15 cellular contexts compared by ENCODE assay signal in genomic region chr6:52499026-52499425, GRCh38.
DNase-seq lines count a peak whose midpoint lies in the region; ATAC-seq and TF ChIP-seq lines count a peak whose summit lies in the region.
"Had no signal": no experiment of that assay in that cellular context is flagged by ENCODE, and none has a peak within 500 bp of the region (broad histone marks: within the 10 kb centered on the region; RNA-seq: fewer than 3 reads in every experiment).

No MANE protein-coding gene starts in this region.

- H3K36me3 ChIP-seq in BLaER1 treated with 17β-estradiol and CSF1 and Interleukin-3, amounts not matched to agents 10 nM and 100 nM, result peaks cover 7 to 45% (median 23%) of the 10 kb centered on the region in 11 experiments; a peak in 20 of 22 replicates
- H3K36me3 ChIP-seq in MM.1S (replicated peaks; ENCODE audit: insufficient read depth, low read length) (0 out of 2 replicates have a peak, but pooled peaks cover 12% of the 10 kb centered on the region), osteoblast (ENCODE audit: insufficient read depth, low read length) (peaks cover 87% of the 10 kb centered on the region)
- H3K36me3 ChIP-seq: cardiac muscle cell had no signal

- H2AFZ ChIP-seq in MM.1S (ENCODE audit: low read length) (no peak overlapping the region), osteoblast (ENCODE audit: low read length) (no peak overlapping the region)

- peaks cover 78% of the 10 kb centered on the region for H3F3A ChIP-seq in MM.1S (ENCODE audit: insufficient read depth, low read length)

- TF ChIP-seq CTCF in MM.1S (IDR thresholded peaks at IDR 0.05; ENCODE audit: low read length), result no peak
- no peak for TF ChIP-seq CTCF in osteoblast (IDR thresholded peaks at IDR 0.05; ENCODE audit: extremely low read depth, low read depth, low read length)

- no peak for ATAC-seq in HG02763 (IDR thresholded peaks at IDR 0.05; ENCODE audit: unreplicated experiment)
- ATAC-seq in HG03280 (IDR thresholded peaks at IDR 0.05; ENCODE audit: unreplicated experiment), result no peak

- DNase-seq in MM.1S, result peak; percentile 35
- DNase-seq in dermis blood vessel endothelial cell, result peak; percentile 46
- DNase-seq in osteoblast (ENCODE audit: insufficient read length, low spot score, missing footprints), result peak; percentile 81
- DNase-seq in HT-29 (ENCODE audit: low spot score), result no peak
- no peak for DNase-seq in NCI-H1436 (lab: John Stamatoyannopoulos, UW)
- DNase-seq: activated CD8-positive, alpha-beta memory T cell treated with anti-CD3 and anti-CD28 coated beads for 24 hours; CD8-positive, alpha-beta memory T cell; H9; hypothalamus; occipital lobe; SJCRH30 had no signal

- peaks cover 81 to 97% (median 93%) of the 10 kb centered on the region in 10 experiments for H3K4me1 ChIP-seq in BLaER1 treated with 17β-estradiol and CSF1 and Interleukin-3, amounts not matched to agents 10 nM and 100 nM
- H3K4me1 ChIP-seq in MM.1S (ENCODE audit: low read length) (peaks cover 75% of the 10 kb centered on the region), osteoblast (ENCODE audit: insufficient read depth, low read length) (peaks cover 37% of the 10 kb centered on the region)

- no peak overlapping the region; a peak in 2 of 20 replicates for H3K4me3 ChIP-seq in BLaER1 treated with 17β-estradiol and CSF1 and Interleukin-3, amounts not matched to agents 10 nM and 100 nM
- H3K4me3 ChIP-seq in MM.1S (ENCODE audit: low read length) (peak overlapping the region; percentile 28; the same call in 1 of the 2 replicates), osteoblast (ENCODE audit: insufficient read depth, low read length) (no peak overlapping the region)
- H3K4me3 ChIP-seq: cardiac muscle cell, SJCRH30 had no signal

- peaks cover 0 to 10% (median 7%) of the 10 kb centered on the region in 11 experiments; a peak in 13 of 22 replicates for H3K9me3 ChIP-seq in BLaER1 treated with 17β-estradiol and CSF1 and Interleukin-3, amounts not matched to agents 10 nM and 100 nM (replicated peaks in 1 of 11)
- H3K9me3 ChIP-seq in MM.1S (replicated peaks; ENCODE audit: insufficient read depth, low read length), result no peaks in the 10 kb centered on the region
- H3K9me3 ChIP-seq in osteoblast (ENCODE audit: low read depth, low read length), result no peaks in the 10 kb centered on the region
- H3K9me3 ChIP-seq: SJCRH30 had no signal

- peak overlapping the region in 10 of 11 experiments; percentile 1 to 81 (median 50); a peak in 15 of 22 replicates for H3K9ac ChIP-seq in BLaER1 treated with 17β-estradiol and CSF1 and Interleukin-3, amounts not matched to agents 10 nM and 100 nM
- peak overlapping the region; percentile 81 for H3K9ac ChIP-seq in MM.1S (ENCODE audit: low read length)

- H4K20me1 ChIP-seq in BLaER1 treated with 17β-estradiol and CSF1 and Interleukin-3, amounts not matched to agents 10 nM and 100 nM, result peaks cover 0 to 25% (median 0%) of the 10 kb centered on the region in 11 experiments; a peak in 2 of 22 replicates
- no peaks in the 10 kb centered on the region for H4K20me1 ChIP-seq in MM.1S (ENCODE audit: insufficient read depth, low read length)
- no peaks in the 10 kb centered on the region for H4K20me1 ChIP-seq in osteoblast (ENCODE audit: insufficient read depth, low read length)

- no peaks in the 10 kb centered on the region for H3K9me2 ChIP-seq in MM.1S (replicated peaks; ENCODE audit: insufficient read depth, low read length)

- H3K27me3 ChIP-seq in BLaER1 treated with 17β-estradiol and CSF1 and Interleukin-3, amounts not matched to agents 10 nM and 100 nM, result no peaks in the 10 kb centered on the region
- no peaks in the 10 kb centered on the region for H3K27me3 ChIP-seq in MM.1S (replicated peaks; ENCODE audit: insufficient read depth, low read length)
- no peaks in the 10 kb centered on the region for H3K27me3 ChIP-seq in osteoblast (ENCODE audit: insufficient read depth, low read length)
- H3K27me3 ChIP-seq: cardiac muscle cell, SJCRH30 had no signal

- H3K4me2 ChIP-seq in BLaER1 treated with 17β-estradiol and CSF1 and Interleukin-3, amounts not matched to agents 10 nM and 100 nM, result peak overlapping the region; percentile 74 to 91 (median 86)
- H3K4me2 ChIP-seq in MM.1S (ENCODE audit: low read depth, low read length) (peak overlapping the region; percentile 70), osteoblast (ENCODE audit: insufficient read depth, low read length) (peak overlapping the region; percentile 0)

- H3K79me2 ChIP-seq in MM.1S (ENCODE audit: low read length) (peaks cover 27% of the 10 kb centered on the region), osteoblast (ENCODE audit: insufficient read depth, low read length) (peaks cover 17% of the 10 kb centered on the region)

- H3K27ac ChIP-seq in BLaER1 treated with 17β-estradiol and CSF1 and Interleukin-3, amounts not matched to agents 10 nM and 100 nM, result peak overlapping the region in 10 of 11 experiments; percentile 35 to 94 (median 64); a peak in 19 of 22 replicates
- H3K27ac ChIP-seq in MM.1S (ENCODE audit: low read length) (peak overlapping the region; percentile 96), osteoblast (ENCODE audit: low read depth, low read length) (peak overlapping the region; percentile 78)
- H3K27ac ChIP-seq: cardiac muscle cell, SJCRH30 had no signal

Comparison
In these comparisons a context has a peak if more than half of its experiments do, and no peak if none do; other contexts are left out.
1. H3K4me2 ChIP-seq: peak in every context shown above with its lines; median percentile 86 in BLaER1 treated with 17β-estradiol and CSF1 and Interleukin-3, amounts not matched to agents 10 nM and 100 nM; 70 in MM.1S; 0 in osteoblast.
2. DNase-seq: peak in MM.1S (single experiment), dermis blood vessel endothelial cell (single experiment) and osteoblast (single experiment); none in HT-29 (single experiment) and NCI-H1436 (single experiment).
3. Peak in every context shown above with its lines, with median percentiles within 50 percentile points of each other: H3K27ac ChIP-seq.